ENCODE assay signal across 28 cellular contexts in genomic region chr7:146660839-146661238, GRCh38.
DNase-seq lines count a peak whose midpoint lies in the region; ATAC-seq and TF ChIP-seq lines count a peak whose summit lies in the region.
"Had no signal": no experiment of that assay in that cellular context is flagged by ENCODE, and none has a peak within 500 bp of the region (broad histone marks: within the 10 kb centered on the region; RNA-seq: fewer than 3 reads in every experiment).

No MANE protein-coding gene starts in this region.

- H3K4me3 ChIP-seq in ascending aorta: no peak overlapping the region
- H3K4me3 ChIP-seq in smooth muscle cell: no peak overlapping the region
- H3K4me3 ChIP-seq: body of pancreas, MG63, right lobe of liver had no signal

- H3K4me1 ChIP-seq in ascending aorta (no peaks in the 10 kb centered on the region), smooth muscle cell (ENCODE audit: low read depth) (no peaks in the 10 kb centered on the region)
- H3K4me1 ChIP-seq: right lobe of liver had no signal

- WGBS in smooth muscle cell (ENCODE audit: low lambda C conversion rate): 22% methylated on average over 5 of the region's 5 CpGs

- H3K9ac ChIP-seq in smooth muscle cell (ENCODE audit: low read depth): no peak overlapping the region

- no peaks in the 10 kb centered on the region for H4K20me1 ChIP-seq in smooth muscle cell (ENCODE audit: low read depth)

- H3K9me3 Mint-ChIP-seq in activated naive CD8-positive, alpha-beta T cell treated with anti-CD3 and anti-CD28 coated beads for 36 hours: peaks cover 2% of the 10 kb centered on the region
- H3K9me3 Mint-ChIP-seq: type B pancreatic cell had no signal

- intact Hi-C loops in ascending aorta (cut with DNase I): no loop called here

- H3K36me3 Mint-ChIP-seq in activated naive CD8-positive, alpha-beta T cell treated with anti-CD3 and anti-CD28 coated beads for 36 hours: no peaks in the 10 kb centered on the region
- H3K36me3 Mint-ChIP-seq: memory B cell, type B pancreatic cell had no signal

- DNase-seq in COR-L47 (lab: John Stamatoyannopoulos, UW) (peak; percentile 8), NCI-H1105 (lab: John Stamatoyannopoulos, UW) (peak; percentile 73), NCI-H2196 (lab: John Stamatoyannopoulos, UW; ENCODE audit: unreplicated experiment) (peak; percentile 68), astrocyte of the hippocampus (ENCODE audit: low read depth, low spot score) (peak; percentile 12), ascending aorta (ENCODE audit: low spot score in 2 of 2) (no peak), smooth muscle cell (lab: John Stamatoyannopoulos, UW; ENCODE audit: unreplicated experiment) (no peak)
- DNase-seq in activated naive CD8-positive, alpha-beta T cell treated with anti-CD3 and anti-CD28 coated beads for 36 hours: no peak
- DNase-seq: activated CD4-positive, alpha-beta T cell treated with anti-CD3 and anti-CD28 coated beads for 48 hours; activated gamma-delta T cell treated with Interleukin-2 at 50 U/mL for 16 hours; activated T-cell treated with anti-CD3 and anti-CD28 coated beads, Interleukin-2, amount 50 U/mL, for 24 hours; body of pancreas; cerebellar nuclear complex; hippocampal formation; KBM-7; left colon; MG63; NCI-H526 treated with DMSO at 0.1 percent for 48 hours; posterior cingulate gyrus; right lobe of liver; stimulated activated CD4-positive, alpha-beta T cell treated with anti-CD3 and anti-CD28 coated beads, Interleukin-12 subunit alpha, Interleukin-12 subunit beta, amount 100 ng/mL, for 4 hours; stimulated activated CD4-positive, alpha-beta T cell treated with anti-CD3 and anti-CD28 coated beads, Interleukin-4, amount 100 ng/mL, for 1 hour; T-helper 9 cell; WERI-Rb-1 had no signal

- no peak for TF ChIP-seq CTCF in ascending aorta (IDR thresholded peaks at IDR 0.05)
- no peak for TF ChIP-seq CTCF in smooth muscle cell (IDR thresholded peaks at IDR 0.05; ENCODE audit: borderline replicate concordance, insufficient read depth, poor library complexity, severe bottlenecking)

- peaks cover 4% of the 10 kb centered on the region for H3K4me1 Mint-ChIP-seq in activated naive CD8-positive, alpha-beta T cell treated with anti-CD3 and anti-CD28 coated beads for 36 hours
- H3K4me1 Mint-ChIP-seq: B cell, memory B cell had no signal

- no peak overlapping the region for H3K4me2 ChIP-seq in smooth muscle cell

- no peak overlapping the region for H2AFZ ChIP-seq in smooth muscle cell (ENCODE audit: low read depth)

- H3K27ac ChIP-seq in ascending aorta: no peak overlapping the region
- H3K27ac ChIP-seq in smooth muscle cell (ENCODE audit: low read depth): no peak overlapping the region
- H3K27ac ChIP-seq: body of pancreas, right lobe of liver, WERI-Rb-1 had no signal

- H3K79me2 ChIP-seq in smooth muscle cell (ENCODE audit: low read depth): no peaks in the 10 kb centered on the region

- H3F3A ChIP-seq in smooth muscle cell (ENCODE audit: low read depth): no peaks in the 10 kb centered on the region

- H3K27ac Mint-ChIP-seq in activated naive CD8-positive, alpha-beta T cell treated with anti-CD3 and anti-CD28 coated beads for 36 hours: no peak overlapping the region
- H3K27ac Mint-ChIP-seq: activated T-cell treated with anti-CD3 and anti-CD28 coated beads, Interleukin-2, amount 50 U/mL, for 24 hours; B cell; memory B cell; type B pancreatic cell had no signal

- H3K9me3 ChIP-seq in ascending aorta: no peaks in the 10 kb centered on the region
- H3K9me3 ChIP-seq in smooth muscle cell (replicated peaks; ENCODE audit: low read depth): no peaks in the 10 kb centered on the region
- H3K9me3 ChIP-seq: body of pancreas, MG63 had no signal

- H3K27me3 ChIP-seq in ascending aorta (no peaks in the 10 kb centered on the region), smooth muscle cell (ENCODE audit: low read depth) (no peaks in the 10 kb centered on the region)
- H3K27me3 ChIP-seq: body of pancreas, MG63, right lobe of liver had no signal

- no peak overlapping the region for H3K4me3 Mint-ChIP-seq in activated naive CD8-positive, alpha-beta T cell treated with anti-CD3 and anti-CD28 coated beads for 36 hours
- H3K4me3 Mint-ChIP-seq: activated T-cell treated with anti-CD3 and anti-CD28 coated beads, Interleukin-2, amount 50 U/mL, for 24 hours; B cell; memory B cell; type B pancreatic cell had no signal

- no peaks in the 10 kb centered on the region for H3K27me3 Mint-ChIP-seq in activated naive CD8-positive, alpha-beta T cell treated with anti-CD3 and anti-CD28 coated beads for 36 hours
- H3K27me3 Mint-ChIP-seq: activated T-cell treated with anti-CD3 and anti-CD28 coated beads, Interleukin-2, amount 50 U/mL, for 24 hours; B cell; memory B cell had no signal

- no peak for ATAC-seq in GM18909 (IDR thresholded peaks at IDR 0.05; ENCODE audit: poor library complexity, unreplicated experiment)
- ATAC-seq: body of pancreas, HCT116, left colon, right lobe of liver had no signal

- no peaks in the 10 kb centered on the region for H3K36me3 ChIP-seq in ascending aorta
- no peaks in the 10 kb centered on the region for H3K36me3 ChIP-seq in smooth muscle cell (ENCODE audit: low read depth)
- H3K36me3 ChIP-seq: MG63, right lobe of liver, WERI-Rb-1 had no signal

Comparison
In these comparisons a context has a peak if more than half of its experiments do, and no peak if none do; other contexts are left out.
1. DNase-seq: peak in COR-L47 (single experiment), NCI-H1105 (single experiment), NCI-H2196 (single experiment) and astrocyte of the hippocampus (single experiment); none in ascending aorta (0 of 2), smooth muscle cell (single experiment) and activated naive CD8-positive, alpha-beta T cell treated with anti-CD3 and anti-CD28 coated beads for 36 hours (single experiment).